Comparison of ENCODE assay signal across 8 cellular contexts in genomic region chr1:45804671-45804973, GRCh38. TPM values are rescaled to one million over a fixed set of nuclear protein-coding genes. Genes with fewer than 3 reads are reported as not detected.
DNase-seq lines count a peak whose midpoint lies in the region; ATAC-seq and TF ChIP-seq lines count a peak whose summit lies in the region.

No MANE protein-coding gene starts in this region.

- TF ChIP-seq CTCF in RWPE2 (IDR thresholded peaks at IDR 0.05; ENCODE audit: poor library complexity, severe bottlenecking), result no peak
- TF ChIP-seq CTCF in fibroblast of lung (conservative IDR thresholded peaks at IDR 0.05 in 1 of 2, IDR thresholded peaks at IDR 0.05 in 1 of 2; ENCODE audit: low read depth in 1 of 2, low read length in 2 of 2), result no peak

- H3K9ac ChIP-seq in GM23248, result peak overlapping the region; percentile 92
- H3K9ac ChIP-seq in fibroblast of lung (ENCODE audit: insufficient read depth, low read length), result no peak overlapping the region
- no peak overlapping the region for H3K9ac ChIP-seq in rectal smooth muscle tissue (ENCODE audit: low read length)

- H2AFZ ChIP-seq in GM23248 (peak overlapping the region; percentile 88), fibroblast of lung (ENCODE audit: low read length) (no peak overlapping the region)

- no peaks in the 10 kb centered on the region for H3K27me3 ChIP-seq in GM23248 (replicated peaks; ENCODE audit: insufficient read depth)
- no peaks in the 10 kb centered on the region for H3K27me3 ChIP-seq in RWPE2 (ENCODE audit: insufficient read depth, poor library complexity, severe bottlenecking)
- H3K27me3 ChIP-seq in fibroblast of lung (ENCODE audit: control insufficient read depth, insufficient read depth, low read length), result no peaks in the 10 kb centered on the region
- no peaks in the 10 kb centered on the region for H3K27me3 ChIP-seq in rectal smooth muscle tissue (ENCODE audit: control insufficient read depth, insufficient read depth, low read length)

- peaks cover 15% of the 10 kb centered on the region for H3F3A ChIP-seq in GM23248 (ENCODE audit: insufficient read depth)

- H4K20me1 ChIP-seq in GM23248 (ENCODE audit: insufficient read depth) (no peaks in the 10 kb centered on the region), fibroblast of lung (ENCODE audit: control insufficient read depth, extremely low read depth, insufficient read depth, low read length) (no peaks in the 10 kb centered on the region)

- 25 to 31% methylated on average over 2 of the region's 2 CpGs for WGBS in GM23248 (ENCODE audit: low coverage in 1 of 2, low lambda C conversion rate in 2 of 2, missing lambda C conversion rate in 2 of 2), 2 experiments

- H3K4me3 ChIP-seq in GM23248 (peak overlapping the region; percentile 86), RWPE2 (ENCODE audit: severe bottlenecking) (peak overlapping the region; percentile 95), fibroblast of lung (replicated peaks in 1 of 4; ENCODE audit: control extremely low read depth in 1 of 4, insufficient read depth in 1 of 4, low read depth in 3 of 4, low read length in 4 of 4) (peak overlapping the region; percentile 65 to 94 (median 76)), rectal smooth muscle tissue (ENCODE audit: low read length) (peak overlapping the region; percentile 49)

- peaks cover 18% of the 10 kb centered on the region for H3K4me1 ChIP-seq in GM23248 (ENCODE audit: insufficient read depth)
- peaks cover 7% of the 10 kb centered on the region for H3K4me1 ChIP-seq in RWPE2 (ENCODE audit: insufficient read depth, poor library complexity, severe bottlenecking)
- peaks cover 8% of the 10 kb centered on the region for H3K4me1 ChIP-seq in fibroblast of lung (ENCODE audit: control insufficient read depth, extremely low read depth, insufficient read depth, low read length)
- H3K4me1 ChIP-seq in rectal smooth muscle tissue (ENCODE audit: control insufficient read depth, insufficient read depth, low read length), result peaks cover 16% of the 10 kb centered on the region

- H3K9me2 ChIP-seq in GM23248 (ENCODE audit: insufficient read depth), result no peaks in the 10 kb centered on the region

- in situ Hi-C loops in GM23248 (cut with MboI), result no loop called here

- H3K79me2 ChIP-seq in GM23248 (ENCODE audit: insufficient read depth) (peaks cover 58% of the 10 kb centered on the region), fibroblast of lung (ENCODE audit: control insufficient read depth, insufficient read depth, low read length) (peaks cover 30% of the 10 kb centered on the region)

- no peaks in the 10 kb centered on the region for H3K9me3 ChIP-seq in GM23248 (ENCODE audit: low read depth)
- no peaks in the 10 kb centered on the region for H3K9me3 ChIP-seq in RWPE2 (ENCODE audit: severe bottlenecking)
- H3K9me3 ChIP-seq in fibroblast of lung (ENCODE audit: control insufficient read depth, insufficient read depth, low read depth, low read length), result no peaks in the 10 kb centered on the region

- H3K27ac ChIP-seq in GM23248, result no peak overlapping the region
- H3K27ac ChIP-seq in RWPE2 (ENCODE audit: poor library complexity, severe bottlenecking), result no peak overlapping the region
- H3K27ac ChIP-seq in fibroblast of lung (ENCODE audit: insufficient read depth, low read length), result no peak overlapping the region
- H3K27ac ChIP-seq in rectal smooth muscle tissue (ENCODE audit: low read depth, low read length), result no peak overlapping the region

- H3K36me3 ChIP-seq in GM23248 (ENCODE audit: low read depth), result no peaks in the 10 kb centered on the region
- H3K36me3 ChIP-seq in RWPE2 (ENCODE audit: low read depth), result peaks cover 18% of the 10 kb centered on the region
- H3K36me3 ChIP-seq in fibroblast of lung (ENCODE audit: control insufficient read depth, insufficient read depth, low read length), result peaks cover 2% of the 10 kb centered on the region
- H3K36me3 ChIP-seq in rectal smooth muscle tissue (ENCODE audit: control insufficient read depth, insufficient read depth, low read length), result no peaks in the 10 kb centered on the region

- ATAC-seq in RWPE2 (ENCODE audit: low read depth) (no peak), HG03159 (IDR thresholded peaks at IDR 0.05; ENCODE audit: unreplicated experiment) (no peak), GM18858 (IDR thresholded peaks at IDR 0.05; ENCODE audit: unreplicated experiment) (no peak)

- H3K4me2 ChIP-seq in GM23248 (ENCODE audit: unreplicated experiment), result peak overlapping the region; percentile 87
- peak overlapping the region; percentile 83 for H3K4me2 ChIP-seq in fibroblast of lung (ENCODE audit: extremely low read depth, insufficient read depth, low read length)

- DNase-seq in GM23248 (peak; percentile 13), RWPE2 (ENCODE audit: low spot score) (no peak), fibroblast of lung (ENCODE audit: low read depth in 2 of 2) (no peak), SW 1271 (lab: John Stamatoyannopoulos, UW) (no peak), DMS 273 (lab: John Stamatoyannopoulos, UW; ENCODE audit: unreplicated experiment) (no peak)

RNA-seq across cellular contexts. Expression of gene MAST2, which starts 1.2 kb away (rescaled TPM):
- 19.1 TPM in 2 replicates for total RNA-seq in GM23248 (2014; rRNA removed; shearing (Covaris generic))
- polyA plus RNA-seq in GM23248 (2016; fragmentation: Nextera tagmentation; extraction: Ambion mirVana) (13.6 and 14.2 TPM in 2 replicates), fibroblast of lung (17.5 and 24.1 TPM in 2 replicates)
- total RNA-seq in fibroblast of lung, result 17.5 and 24.9 TPM in 2 replicates
- 16.3 and 21.0 TPM in 2 replicates for polyA plus RNA-seq in fibroblast of lung (2012)
- polyA minus RNA-seq in fibroblast of lung (ENCODE audit: low replicate concordance), result 42.1 and 45.3 TPM in 2 replicates

RNA-seq across cellular contexts. Expression of gene IPP, which starts 54.2 kb away (rescaled TPM):
- 12.4 and 17.0 TPM in 2 replicates for total RNA-seq in GM23248 (2014; rRNA removed; shearing (Covaris generic))
- 19.3 and 20.6 TPM in 2 replicates for polyA plus RNA-seq in GM23248 (2016; fragmentation: Nextera tagmentation; extraction: Ambion mirVana)
- total RNA-seq in fibroblast of lung, result 10.3 and 15.2 TPM in 2 replicates
- 9.9 and 11.0 TPM in 2 replicates for polyA plus RNA-seq in fibroblast of lung
- 10.3 and 11.6 TPM in 2 replicates for polyA plus RNA-seq in fibroblast of lung (2012)
- polyA minus RNA-seq in fibroblast of lung (ENCODE audit: low replicate concordance), result 2.2 and 2.9 TPM in 2 replicates
